In genomic region chr4:168892456-168892855, GRCh38 we compare ENCODE assay signal across 24 cellular contexts.
"Had no signal": no experiment of that assay in that cellular context is flagged by ENCODE, and none has a peak within 500 bp of the region (broad histone marks: within the 10 kb centered on the region; RNA-seq: fewer than 3 reads in every experiment).

No MANE protein-coding gene starts in this region.

- H3K9me3 ChIP-seq: esophagus squamous epithelium, prostate gland, testis, tibial nerve, upper lobe of right lung, vagina had no signal

- H3K4me3 ChIP-seq: coronary artery, esophagus squamous epithelium, neural progenitor cell, prostate gland, skin epidermis, testis, tibial nerve, upper lobe of right lung, vagina had no signal

- H3K4me1 ChIP-seq: neural progenitor cell, prostate gland, upper lobe of right lung had no signal

- H3K27me3 ChIP-seq: esophagus squamous epithelium, neural progenitor cell, testis, tibial nerve, upper lobe of right lung, vagina had no signal

- DNase-seq: dermis blood vessel endothelial cell; effector memory CD4-positive, alpha-beta T cell; esophagus squamous epithelium; foreskin melanocyte; hypothalamus; immature natural killer cell; islet precursor cell; kidney glomerular epithelial cell; mesendoderm; midbrain; naive thymus-derived CD4-positive, alpha-beta T cell; right cardiac atrium; stimulated activated CD4-positive, alpha-beta T cell treated with anti-CD3 and anti-CD28 coated beads, Interleukin-15, amount 100 ng/mL, for 24 hours; stimulated activated CD4-positive, alpha-beta T cell treated with anti-CD3 and anti-CD28 coated beads, Interleukin-2, amount 100 ng/mL, for 48 hours; stimulated activated naive CD4-positive, alpha-beta T cell; stimulated activated naive CD8-positive, alpha-beta T cell treated with anti-CD3 and anti-CD28 coated beads, Interleukin-15, amount 100 ng/mL, for 72 hours; testis; upper lobe of right lung had no signal

- ATAC-seq: naive thymus-derived CD4-positive, alpha-beta T cell; right cardiac atrium; stimulated activated naive CD8-positive, alpha-beta T cell treated with anti-CD3 and anti-CD28 coated beads, Interleukin-15, amount 100 ng/mL, for 72 hours; upper lobe of right lung had no signal

- H3K27ac ChIP-seq: coronary artery, esophagus squamous epithelium, neural progenitor cell, prostate gland, testis, upper lobe of right lung, vagina had no signal

- H3K9ac ChIP-seq: neural progenitor cell had no signal

- H2AFZ ChIP-seq: neural progenitor cell had no signal

- H3K4me2 ChIP-seq: neural progenitor cell had no signal
